In the genomic region with DNA sequence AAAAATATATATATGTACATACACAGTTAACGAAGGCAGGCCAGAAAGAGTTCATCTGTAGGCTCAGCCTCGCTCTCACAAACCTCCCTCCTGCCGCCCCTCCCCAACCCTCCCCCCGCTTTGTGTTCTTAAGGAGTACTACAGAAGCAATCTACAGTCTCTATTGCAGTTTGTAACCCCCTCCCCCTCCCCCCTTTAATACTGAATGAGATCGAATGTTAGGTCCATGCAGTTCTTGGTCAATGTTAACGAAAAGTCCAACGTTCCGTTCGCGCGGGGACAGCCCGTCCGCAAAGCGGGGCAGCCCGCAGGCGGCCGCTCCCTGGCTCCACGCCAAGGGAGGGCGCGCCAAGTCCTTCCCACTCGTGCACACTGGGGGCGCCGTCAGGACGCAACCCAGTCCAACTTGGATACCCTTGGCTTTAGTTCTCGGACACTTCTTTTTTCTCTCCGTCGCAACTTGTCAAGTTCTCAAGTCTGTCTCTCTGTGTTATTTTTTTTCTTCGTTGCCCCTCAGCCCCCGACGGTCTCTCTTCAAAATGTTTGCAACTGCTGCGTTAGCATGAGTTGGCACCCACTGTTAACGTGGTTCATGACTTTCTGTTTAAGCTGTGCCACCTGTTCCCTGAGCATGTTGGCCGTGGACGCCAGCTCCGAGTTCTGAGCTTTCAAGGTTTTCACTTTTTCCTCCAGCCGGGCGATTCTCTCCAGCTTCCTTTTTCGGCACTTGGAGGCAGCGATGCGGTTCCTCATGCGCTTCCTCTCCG, we compare ENCODE assay signal across 8 cellular contexts. TPM values are rescaled to one million over a fixed set of nuclear protein-coding genes. Genes with fewer than 3 reads are reported as not detected.
DNase-seq lines count a peak whose midpoint lies in the region; ATAC-seq lines count a peak whose summit lies in the region.

No MANE protein-coding gene starts in this region.

- DNase-seq in NCI-H510A (lab: John Stamatoyannopoulos, UW) (peak; percentile 37), NCI-H510A treated with DMSO at 0.1 percent for 48 hours (lab: John Stamatoyannopoulos, UW) (no peak), NCI-H526 treated with DMSO at 0.1 percent for 48 hours (lab: John Stamatoyannopoulos, UW) (peak; percentile 8), mesendoderm (peak; percentile 77)
- DNase-seq in activated CD8-positive, alpha-beta T cell treated with anti-CD3 and anti-CD28 coated beads, Interleukin-2, amount 10 ng/mL, durations not matched to agents 7 days and 5 days = peak; percentile 60
- DNase-seq in stimulated activated CD8-positive, alpha-beta memory T cell treated with anti-CD3 and anti-CD28 coated beads, Interleukin-4, amount 100 ng/mL, for 24 hours (ENCODE audit: low read depth) = peak; percentile 23

- no peak overlapping the region for H3K4ac ChIP-seq in mesendoderm (ENCODE audit: low read depth, low read length)

- H2BK5ac ChIP-seq in mesendoderm (ENCODE audit: low read length) = no peak overlapping the region

- peak overlapping the region; percentile 85 for H3K56ac ChIP-seq in mesendoderm (ENCODE audit: low read length)

- H3K9me3 ChIP-seq in endocrine pancreas (ENCODE audit: control insufficient read depth, low read length) = no peaks in the 10 kb centered on the region

- H2AK5ac ChIP-seq in mesendoderm (ENCODE audit: low read length) = no peak overlapping the region

- H3K36me3 ChIP-seq in endocrine pancreas (ENCODE audit: control insufficient read depth, insufficient read depth, low read length) = peaks cover 20% of the 10 kb centered on the region
- H3K36me3 ChIP-seq in mesendoderm (ENCODE audit: control insufficient read depth, insufficient read depth, low read length) = no peaks in the 10 kb centered on the region

- H3K4me3 ChIP-seq in endocrine pancreas (ENCODE audit: control insufficient read depth, insufficient read depth, low read length) (peak overlapping the region; percentile 98), mesendoderm (ENCODE audit: low read length) (peak overlapping the region; percentile 42)

- peak overlapping the region; percentile 94 for H3K4me2 ChIP-seq in mesendoderm (ENCODE audit: low read length)

- no peak overlapping the region for H4K5ac ChIP-seq in mesendoderm (ENCODE audit: low read length)

- POLR2A ChIA-PET in activated CD8-positive, alpha-beta T cell treated with anti-CD3 and anti-CD28 coated beads, Interleukin-2, amount 10 ng/mL, durations not matched to agents 7 days and 5 days (lab: Charles Lee) = interaction anchor here (0.5 to 4.6 kb wide), 15 partner anchors 27 to 916 kb away, joined by 3 to 38 read pairs (median 8); a partner anchor contains a TSS

- H3K4me1 ChIP-seq in endocrine pancreas (ENCODE audit: control insufficient read depth, insufficient read depth, low read length) (no peaks in the 10 kb centered on the region), mesendoderm (ENCODE audit: control insufficient read depth, low read depth, low read length) (peaks cover 5% of the 10 kb centered on the region)

- no peak overlapping the region for H2BK120ac ChIP-seq in mesendoderm (ENCODE audit: low read depth, low read length)

- H3K27me3 ChIP-seq in endocrine pancreas (ENCODE audit: control insufficient read depth, insufficient read depth, low read length) (no peaks in the 10 kb centered on the region), mesendoderm (ENCODE audit: insufficient read depth, low read length, poor library complexity) (no peaks in the 10 kb centered on the region)

- no peaks in the 10 kb centered on the region for H3K9me3 Mint-ChIP-seq in activated CD8-positive, alpha-beta T cell treated with anti-CD3 and anti-CD28 coated beads, Interleukin-2, amount 10 ng/mL, durations not matched to agents 7 days and 5 days (ENCODE audit: insufficient read depth)

- ATAC-seq in activated CD8-positive, alpha-beta T cell treated with anti-CD3 and anti-CD28 coated beads, Interleukin-2, amount 10 ng/mL, durations not matched to agents 7 days and 5 days = no peak
- no peak for ATAC-seq in GM21447 (IDR thresholded peaks at IDR 0.05; ENCODE audit: unreplicated experiment)

- H3K79me1 ChIP-seq in mesendoderm (ENCODE audit: low read length) = peaks cover 2% of the 10 kb centered on the region

- H3K27ac Mint-ChIP-seq in activated CD8-positive, alpha-beta T cell treated with anti-CD3 and anti-CD28 coated beads, Interleukin-2, amount 10 ng/mL, durations not matched to agents 7 days and 5 days = peak overlapping the region; percentile 95

- H3K79me2 ChIP-seq in mesendoderm (ENCODE audit: control insufficient read depth, insufficient read depth, low read length) = peaks cover 20% of the 10 kb centered on the region

- H4K8ac ChIP-seq in mesendoderm (ENCODE audit: low read depth, low read length) = no peak overlapping the region

- H3K23ac ChIP-seq in mesendoderm (ENCODE audit: low read length) = peak overlapping the region; percentile 17

- no peak overlapping the region for H3K18ac ChIP-seq in mesendoderm (ENCODE audit: low read length)

- WGBS in mesendoderm (ENCODE audit: extremely low coverage, insufficient coverage, low lambda C conversion rate) = no CpG with 5 or more reads among the region's 42 CpGs

- H3K9ac ChIP-seq in endocrine pancreas (ENCODE audit: control insufficient read depth, insufficient read depth, low read length) (peak overlapping the region; percentile 94), mesendoderm (ENCODE audit: low read length) (peak overlapping the region; percentile 87)

- H3K4me3 Mint-ChIP-seq in activated CD8-positive, alpha-beta T cell treated with anti-CD3 and anti-CD28 coated beads, Interleukin-2, amount 10 ng/mL, durations not matched to agents 7 days and 5 days = peak overlapping the region; percentile 87

- CTCF ChIA-PET in activated CD8-positive, alpha-beta T cell treated with anti-CD3 and anti-CD28 coated beads, Interleukin-2, amount 10 ng/mL, durations not matched to agents 7 days and 5 days (lab: Charles Lee) = interaction anchor here (0.6 to 10.4 kb wide), 26 partner anchors 9 to 977 kb away, joined by 3 to 63 read pairs (median 4); no protein-coding TSS in a partner anchor

- no peak overlapping the region for H2BK15ac ChIP-seq in mesendoderm (replicated peaks; ENCODE audit: low read depth)

- peaks cover 30% of the 10 kb centered on the region for H3K4me1 Mint-ChIP-seq in activated CD8-positive, alpha-beta T cell treated with anti-CD3 and anti-CD28 coated beads, Interleukin-2, amount 10 ng/mL, durations not matched to agents 7 days and 5 days (ENCODE audit: low read depth)

- H3K27me3 Mint-ChIP-seq in activated CD8-positive, alpha-beta T cell treated with anti-CD3 and anti-CD28 coated beads, Interleukin-2, amount 10 ng/mL, durations not matched to agents 7 days and 5 days (ENCODE audit: low read depth) = peaks cover 5% of the 10 kb centered on the region

- peaks cover 26% of the 10 kb centered on the region for H3K36me3 Mint-ChIP-seq in activated CD8-positive, alpha-beta T cell treated with anti-CD3 and anti-CD28 coated beads, Interleukin-2, amount 10 ng/mL, durations not matched to agents 7 days and 5 days (ENCODE audit: low read depth)

- H3K27ac ChIP-seq in mesendoderm (ENCODE audit: low read depth, low read length) = no peak overlapping the region

RNA-seq across cellular contexts. Expression of a gene that starts 2.1 kb away (rescaled TPM):
- total RNA-seq in activated CD8-positive, alpha-beta T cell treated with anti-CD3 and anti-CD28 coated beads, Interleukin-2, amount 10 ng/mL, durations not matched to agents 7 days and 5 days = 100 to 1,000 TPM; 107 to 110 TPM
- polyA plus RNA-seq in mesendoderm (2013, experiment 1 of 2) = 11.0 TPM
- polyA plus RNA-seq in mesendoderm (2013, experiment 2 of 2) = 12.2 TPM
